In genomic region chr9:94783121-94783664, GRCh38 we compare ENCODE assay signal across 8 cellular contexts. TPM values are rescaled to one million over a fixed set of nuclear protein-coding genes. Genes with fewer than 3 reads are reported as not detected.
DNase-seq lines count a peak whose midpoint lies in the region; ATAC-seq and TF ChIP-seq lines count a peak whose summit lies in the region.

No MANE protein-coding gene starts in this region.

- H3K23ac ChIP-seq in mesenchymal stem cell (ENCODE audit: low read length in 2 of 2) = no peak overlapping the region

- H2BK5ac ChIP-seq in mesenchymal stem cell (ENCODE audit: low read depth, low read length, poor library complexity, severe bottlenecking) = no peak overlapping the region

- no peak overlapping the region for H3K27ac ChIP-seq in mesenchymal stem cell (ENCODE audit: low read length, poor library complexity, severe bottlenecking)

- H3K4ac ChIP-seq in mesenchymal stem cell (ENCODE audit: low read depth in 1 of 2, low read length in 2 of 2) = peak overlapping the region; percentile 10 to 85

- no peak overlapping the region for H2AFZ ChIP-seq in mesenchymal stem cell (ENCODE audit: low read depth, low read length)

- H3K4me3 Mint-ChIP-seq in endothelial cell (ENCODE audit: unreplicated experiment) = no peak overlapping the region

- H3K18ac ChIP-seq in mesenchymal stem cell (ENCODE audit: low read depth in 1 of 2, low read length in 2 of 2) = peak overlapping the region in 1 of 2 experiments; percentile 84

- H3K9me3 ChIP-seq in mesenchymal stem cell (ENCODE audit: control insufficient read depth, low read length) = no peaks in the 10 kb centered on the region

- H2BK120ac ChIP-seq in mesenchymal stem cell (ENCODE audit: low read depth, low read length) = no peak overlapping the region

- peaks cover 15% of the 10 kb centered on the region for H3K79me1 ChIP-seq in mesenchymal stem cell (replicated peaks; ENCODE audit: low read length, poor library complexity, severe bottlenecking)

- H4K91ac ChIP-seq in mesenchymal stem cell (ENCODE audit: low read length) = no peak overlapping the region

- H3K4me3 ChIP-seq in AG10803 (ENCODE audit: low read length) (no peak overlapping the region), mesenchymal stem cell (ENCODE audit: insufficient read depth in 1 of 2, low read depth in 1 of 2, low read length in 2 of 2) (no peak overlapping the region)

- DNase-seq in AG10803 (ENCODE audit: low read depth) = peak; percentile 96
- DNase-seq in NCI-H2196 treated with DMSO at 0.1 percent for 48 hours (lab: John Stamatoyannopoulos, UW; ENCODE audit: unreplicated experiment) = peak; percentile 96
- peak; percentile 33 for DNase-seq in activated CD4-positive, alpha-beta T cell treated with anti-CD3 and anti-CD28 coated beads, Interleukin-2, amount 50 U/mL, for 1 hour
- DNase-seq in endothelial cell (ENCODE audit: low spot score) = peak; percentile 58
- peak; percentile 84 for DNase-seq in mesenchymal stem cell
- DNase-seq in stimulated activated naive CD8-positive, alpha-beta T cell treated with anti-CD3 and anti-CD28 coated beads, Interleukin-15, Interleukin-2, amounts not matched to agents 100 U/mL and 50 U/mL, for 24 hours = peak; percentile 42

- no peak overlapping the region for H3K4me2 ChIP-seq in mesenchymal stem cell (ENCODE audit: low read length, poor library complexity, severe bottlenecking)

- H2AK5ac ChIP-seq in mesenchymal stem cell (ENCODE audit: low read length, severe bottlenecking) = peak overlapping the region; percentile 95

- no peaks in the 10 kb centered on the region for H3K9me3 Mint-ChIP-seq in endothelial cell (ENCODE audit: unreplicated experiment)

- no peak overlapping the region for H2BK15ac ChIP-seq in mesenchymal stem cell (ENCODE audit: low read depth, poor library complexity, severe bottlenecking)

- WGBS in mesenchymal stem cell = 62% methylated on average over 13 of the region's 14 CpGs

- H3K4me1 Mint-ChIP-seq in endothelial cell (ENCODE audit: unreplicated experiment) = no peaks in the 10 kb centered on the region

- no peaks in the 10 kb centered on the region for H3K36me3 Mint-ChIP-seq in endothelial cell (ENCODE audit: low read depth, unreplicated experiment)

- H3K4me1 ChIP-seq in mesenchymal stem cell (ENCODE audit: control insufficient read depth, insufficient read depth, low read depth, low read length) = peaks cover 4% of the 10 kb centered on the region

- H3K27me3 ChIP-seq in mesenchymal stem cell (ENCODE audit: control insufficient read depth in 1 of 2, insufficient read depth in 1 of 2, low read length in 2 of 2) = no peaks in the 10 kb centered on the region

- peak; percentile 46 for ATAC-seq in GM21423 (IDR thresholded peaks at IDR 0.05; ENCODE audit: unreplicated experiment)
- peak; percentile 49 for ATAC-seq in stimulated activated naive CD8-positive, alpha-beta T cell treated with anti-CD3 and anti-CD28 coated beads, Interleukin-15, Interleukin-2, amounts not matched to agents 100 U/mL and 50 U/mL, for 24 hours
- no peak for ATAC-seq in GM21515 (IDR thresholded peaks at IDR 0.05; ENCODE audit: unreplicated experiment)

- no peaks in the 10 kb centered on the region for H3K36me3 ChIP-seq in mesenchymal stem cell (ENCODE audit: control insufficient read depth in 1 of 2, insufficient read depth in 2 of 2, low read depth in 1 of 2, low read length in 2 of 2)

- no peak overlapping the region for H3K27ac Mint-ChIP-seq in endothelial cell (ENCODE audit: unreplicated experiment)

- no peak overlapping the region for H3K14ac ChIP-seq in mesenchymal stem cell (ENCODE audit: low read length in 2 of 2)

- H2BK12ac ChIP-seq in mesenchymal stem cell (ENCODE audit: low read length in 2 of 2) = peak overlapping the region; percentile 40 to 85

- TF ChIP-seq CTCF in AG10803 (conservative IDR thresholded peaks at IDR 0.05; ENCODE audit: low read length) (peak; percentile 75), endothelial cell (IDR thresholded peaks at IDR 0.05; ENCODE audit: unreplicated experiment) (peak; percentile 45)

- H4K8ac ChIP-seq in mesenchymal stem cell (ENCODE audit: low read length) = peak overlapping the region; percentile 57

- H3K27me3 Mint-ChIP-seq in endothelial cell (ENCODE audit: unreplicated experiment) = no peaks in the 10 kb centered on the region

- H3K9ac ChIP-seq in mesenchymal stem cell (ENCODE audit: low read length) = peak overlapping the region; percentile 39

RNA-seq across cellular contexts. Expression of gene AOPEP, which starts 56.7 kb away (rescaled TPM):
- total RNA-seq in endothelial cell (ENCODE audit: unreplicated experiment) = 22.1 TPM
- 11.8 TPM for polyA plus RNA-seq in mesenchymal stem cell (2013, experiment 1 of 2)
- polyA plus RNA-seq in mesenchymal stem cell (2013, experiment 2 of 2) = 10.9 TPM

Comparison
In these comparisons a context has a peak if more than half of its experiments do, and no peak if none do; other contexts are left out.
1. DNase-seq: peak in every context shown above with its lines; median percentile 96 in AG10803; 96 in NCI-H2196 treated with DMSO at 0.1 percent for 48 hours; 84 in mesenchymal stem cell; 58 in endothelial cell; 42 in stimulated activated naive CD8-positive, alpha-beta T cell treated with anti-CD3 and anti-CD28 coated beads, Interleukin-15, Interleukin-2, amounts not matched to agents 100 U/mL and 50 U/mL, for 24 hours; 33 in activated CD4-positive, alpha-beta T cell treated with anti-CD3 and anti-CD28 coated beads, Interleukin-2, amount 50 U/mL, for 1 hour.